24 cellular contexts compared by ENCODE assay signal in the genomic region with DNA sequence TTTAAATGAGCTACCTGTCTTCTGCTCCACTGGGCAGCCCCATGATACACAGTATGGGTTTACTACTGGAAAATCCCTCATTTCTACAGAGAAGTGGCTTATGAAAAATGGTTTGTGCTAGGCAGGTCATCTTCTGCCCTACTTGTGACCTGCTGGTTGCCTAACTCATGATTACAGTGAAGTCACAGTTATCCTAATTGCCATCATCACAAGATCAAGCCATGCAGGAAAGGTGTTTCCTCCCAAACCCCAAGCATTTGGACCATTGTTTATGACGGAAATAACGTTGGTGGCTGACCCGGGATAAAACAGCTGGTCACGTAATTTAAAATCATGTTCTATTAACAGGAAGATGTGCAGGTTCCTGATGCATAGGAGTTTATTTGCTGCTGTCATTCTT.
"Had no signal": no experiment of that assay in that cellular context is flagged by ENCODE, and none has a peak within 500 bp of the region (broad histone marks: within the 10 kb centered on the region; RNA-seq: fewer than 3 reads in every experiment).

No MANE protein-coding gene starts in this region.

- H3K4me3 ChIP-seq: dorsolateral prefrontal cortex had no signal

- H3K27ac ChIP-seq: brain microvascular endothelial cell, dorsolateral prefrontal cortex had no signal

- DNase-seq: activated CD4-positive, alpha-beta memory T cell treated with anti-CD3 and anti-CD28 coated beads, Interleukin-2, amount 10 ng/mL, durations not matched to agents 7 days and 5 days; activated CD4-positive, alpha-beta T cell treated with anti-CD3 and anti-CD28 coated beads for 36 hours; activated CD4-positive, alpha-beta T cell treated with anti-CD3 and anti-CD28 coated beads, Interleukin-2, amount 10 ng/mL, durations not matched to agents 24 days and 14 days; activated CD4-positive, CD25-positive, alpha-beta regulatory T cell; activated CD4-positive, CD25-positive, alpha-beta regulatory T cell treated with anti-CD3 and anti-CD28 coated beads, Interleukin-2, amount 50 U/mL, for 72 hours; activated CD8-positive, alpha-beta memory T cell treated with anti-CD3 and anti-CD28 coated beads, Interleukin-2, amount 50 U/mL, for 48 hours; activated effector memory CD4-positive, alpha-beta T cell treated with Interleukin-2 at 50 U/mL for 16 hours; activated gamma-delta T cell treated with Interleukin-2 at 50 U/mL for 16 hours; activated naive CD4-positive, alpha-beta T cell treated with anti-CD3 and anti-CD28 coated beads, Interleukin-2, amount 50 U/mL, for 16 hours; activated naive CD4-positive, alpha-beta T cell treated with Interleukin-2 at 50 U/mL for 16 hours; activated T-cell treated with anti-CD3 and anti-CD28 coated beads for 4 hours; activated T-cell treated with anti-CD3 and anti-CD28 coated beads, Interleukin-2, amount 50 U/mL, for 24 hours; activated T-cell treated with anti-CD3 and anti-CD28 coated beads, Interleukin-2, amount 50 U/mL, for 72 hours; amniotic stem cell; anterior cingulate cortex; brain microvascular endothelial cell; caudate nucleus; cortex of kidney; dorsolateral prefrontal cortex; effector memory CD4-positive, alpha-beta T cell; endodermal cell; foreskin fibroblast; T-helper 2 cell had no signal

- H3K27me3 ChIP-seq: brain microvascular endothelial cell had no signal

- H3K36me3 ChIP-seq: brain microvascular endothelial cell had no signal

- ATAC-seq: activated CD4-positive, alpha-beta T cell treated with anti-CD3 and anti-CD28 coated beads for 36 hours; activated T-cell treated with anti-CD3 and anti-CD28 coated beads, Interleukin-2, amount 50 U/mL, for 72 hours; esophagus mucosa had no signal
